12 cellular contexts compared by ENCODE assay signal in the genomic region with DNA sequence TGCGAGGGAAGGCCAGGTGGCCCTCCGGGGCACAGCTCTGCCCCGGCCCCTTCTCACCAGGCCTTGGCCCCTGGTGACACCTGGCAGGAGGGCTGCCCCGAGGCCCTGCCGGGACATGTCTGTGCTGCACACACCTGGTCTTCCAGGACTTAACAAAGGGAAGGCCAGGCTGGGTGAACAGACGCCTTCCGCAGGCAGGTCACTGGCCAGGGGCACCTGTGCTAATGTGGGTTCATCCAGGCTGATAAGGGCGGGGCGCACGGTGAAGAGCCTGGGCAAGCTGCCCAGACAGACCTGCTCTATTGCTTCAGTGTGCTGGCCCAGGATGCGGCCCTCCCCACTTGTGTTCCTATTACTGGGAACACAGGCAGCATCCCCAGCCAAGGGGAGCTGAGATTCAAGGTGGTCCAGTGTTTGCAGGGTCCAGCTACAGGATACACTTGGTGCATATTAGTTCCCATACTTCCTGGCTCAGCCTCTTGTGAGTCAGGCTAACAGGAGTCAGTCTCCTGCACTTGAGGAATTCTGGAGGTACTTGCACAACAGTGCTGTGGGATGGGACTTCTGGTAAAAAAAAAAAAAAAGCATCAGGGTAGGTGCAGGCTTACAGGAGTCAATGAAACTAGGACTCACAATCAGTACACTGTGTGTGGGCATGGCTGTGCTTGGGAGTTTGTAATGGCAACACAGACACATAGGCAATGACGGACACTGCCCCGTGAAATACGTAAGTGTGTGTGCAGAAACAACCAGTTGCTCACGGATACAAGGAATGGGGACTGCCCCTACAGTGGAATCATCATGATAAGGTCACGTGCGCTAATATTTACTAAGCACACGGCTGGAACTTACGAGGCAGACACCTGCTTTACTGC.
DNase-seq lines count a peak whose midpoint lies in the region; ATAC-seq and TF ChIP-seq lines count a peak whose summit lies in the region.
"Had no signal": no experiment of that assay in that cellular context is flagged by ENCODE, and none has a peak within 500 bp of the region (broad histone marks: within the 10 kb centered on the region; RNA-seq: fewer than 3 reads in every experiment).

No MANE protein-coding gene starts in this region.

- TF ChIP-seq CTCF in progenitor cell of endocrine pancreas (IDR thresholded peaks at IDR 0.05; ENCODE audit: unreplicated experiment) (no peak), smooth muscle cell (IDR thresholded peaks at IDR 0.05; ENCODE audit: borderline replicate concordance, insufficient read depth, poor library complexity, severe bottlenecking) (no peak), lower leg skin (IDR thresholded peaks at IDR 0.05) (no peak), brain microvascular endothelial cell (IDR thresholded peaks at IDR 0.05; ENCODE audit: low read depth, low read length, missing control alignments) (no peak)

- H3K4me3 Mint-ChIP-seq in progenitor cell of endocrine pancreas (ENCODE audit: low read depth), result no peak overlapping the region

- no peaks in the 10 kb centered on the region for H3F3A ChIP-seq in smooth muscle cell (ENCODE audit: low read depth)

- in situ Hi-C loops in brain microvascular endothelial cell (cut with HindIII; ENCODE audit: low pct_ligation_motif_present, low sequenced_read_pairs), result no loop called here

- H3K9ac ChIP-seq in duodenal mucosa (ENCODE audit: low read depth in 1 of 2, low read length in 2 of 2) (peak overlapping the region in 1 of 2 donors; percentile 12), smooth muscle cell (ENCODE audit: low read depth) (no peak overlapping the region)

- WGBS in smooth muscle cell (ENCODE audit: low lambda C conversion rate), result 97% methylated on average over 19 of the region's 19 CpGs
- WGBS in lower leg skin, 2 donors, result 77 to 79% methylated on average over 14 to 17 of the region's 19 CpGs

- H3K79me2 ChIP-seq in smooth muscle cell (ENCODE audit: low read depth), result no peaks in the 10 kb centered on the region

- H3K4me2 ChIP-seq in smooth muscle cell, result no peak overlapping the region

- TF ChIP-seq POLR2A in lower leg skin (IDR thresholded peaks at IDR 0.05), result no peak

- intact Hi-C loops in lower leg skin (cut with DNase I; ENCODE audit: low total_unique reads), result no loop called here

- H3K4me1 Mint-ChIP-seq in progenitor cell of endocrine pancreas (ENCODE audit: low read depth), result peaks cover 16% of the 10 kb centered on the region

- H3K27me3 Mint-ChIP-seq in progenitor cell of endocrine pancreas, result no peaks in the 10 kb centered on the region

- peaks cover 12 to 24% of the 10 kb centered on the region in 2 donors for H3K4me1 ChIP-seq in duodenal mucosa (ENCODE audit: control insufficient read depth in 1 of 2, insufficient read depth in 2 of 2, low read length in 2 of 2)
- H3K4me1 ChIP-seq in smooth muscle cell (ENCODE audit: low read depth), result no peaks in the 10 kb centered on the region

- H4K20me1 ChIP-seq in smooth muscle cell (ENCODE audit: low read depth), result no peaks in the 10 kb centered on the region

- peaks cover 11% of the 10 kb centered on the region for H3K36me3 Mint-ChIP-seq in progenitor cell of endocrine pancreas (ENCODE audit: insufficient read depth)

- DNase-seq in DMS53 treated with DMSO at 0.1 percent for 48 hours (lab: John Stamatoyannopoulos, UW; ENCODE audit: unreplicated experiment) (peak; percentile 98), NCI-H2196 treated with DMSO at 0.1 percent for 48 hours (lab: John Stamatoyannopoulos, UW; ENCODE audit: unreplicated experiment) (peak; percentile 92), progenitor cell of endocrine pancreas (ENCODE audit: low spot score, unreplicated experiment) (no peak), smooth muscle cell (lab: John Stamatoyannopoulos, UW; ENCODE audit: unreplicated experiment) (no peak), lower leg skin (ENCODE audit: low spot score in 2 of 2) (no peak), brain microvascular endothelial cell (no peak)
- DNase-seq: activated CD8-positive, alpha-beta memory T cell treated with anti-CD3 and anti-CD28 coated beads, Interleukin-2, amount 50 U/mL, for 4 hours; OCI-M1; stimulated activated CD4-positive, alpha-beta T cell treated with anti-CD3 and anti-CD28 coated beads, Interleukin-4, amount 100 ng/mL, for 4 hours; testis had no signal

- no peak for ATAC-seq in GM21390 (IDR thresholded peaks at IDR 0.05; ENCODE audit: unreplicated experiment)

- no peak overlapping the region for H2AFZ ChIP-seq in smooth muscle cell (ENCODE audit: low read depth)

- H3K9me3 ChIP-seq in duodenal mucosa (ENCODE audit: control insufficient read depth in 1 of 2, low read length in 2 of 2), result no peaks in the 10 kb centered on the region
- H3K9me3 ChIP-seq in smooth muscle cell (replicated peaks; ENCODE audit: low read depth), result no peaks in the 10 kb centered on the region
- H3K9me3 ChIP-seq: testis had no signal

- H3K36me3 ChIP-seq in duodenal mucosa (ENCODE audit: control insufficient read depth in 1 of 2, insufficient read depth in 2 of 2, low read length in 2 of 2) (peaks cover 22 to 63% of the 10 kb centered on the region in 2 donors), smooth muscle cell (ENCODE audit: low read depth) (no peaks in the 10 kb centered on the region), brain microvascular endothelial cell (replicated peaks) (no peaks in the 10 kb centered on the region)

- no peaks in the 10 kb centered on the region for H3K27me3 ChIP-seq in duodenal mucosa (ENCODE audit: control insufficient read depth in 1 of 2, insufficient read depth in 2 of 2, low read length in 2 of 2)
- H3K27me3 ChIP-seq in smooth muscle cell (ENCODE audit: low read depth), result no peaks in the 10 kb centered on the region
- H3K27me3 ChIP-seq in brain microvascular endothelial cell (replicated peaks), result no peaks in the 10 kb centered on the region
- H3K27me3 ChIP-seq: testis had no signal

- H3K27ac ChIP-seq in duodenal mucosa (ENCODE audit: low read depth, low read length) (peak overlapping the region; percentile 17), smooth muscle cell (ENCODE audit: low read depth) (no peak overlapping the region), brain microvascular endothelial cell (no peak overlapping the region)

- peak overlapping the region; percentile 15 for H3K27ac Mint-ChIP-seq in progenitor cell of endocrine pancreas

- no peaks in the 10 kb centered on the region for H3K9me3 Mint-ChIP-seq in progenitor cell of endocrine pancreas (ENCODE audit: low read depth)

- no peak overlapping the region for H3K4me3 ChIP-seq in duodenal mucosa (ENCODE audit: low read depth in 1 of 2, low read length in 2 of 2)
- H3K4me3 ChIP-seq in smooth muscle cell, result no peak overlapping the region
- no peak overlapping the region for H3K4me3 ChIP-seq in lower leg skin (ENCODE audit: low read depth, poor library complexity, severe bottlenecking)
- no peak overlapping the region for H3K4me3 ChIP-seq in brain microvascular endothelial cell (ENCODE audit: low read depth, low read length)
- H3K4me3 ChIP-seq: testis had no signal

Comparison
In these comparisons a context has a peak if more than half of its experiments do, and no peak if none do; other contexts are left out.
1. DNase-seq: peak in DMS53 treated with DMSO at 0.1 percent for 48 hours (single experiment) and NCI-H2196 treated with DMSO at 0.1 percent for 48 hours (single experiment); none in progenitor cell of endocrine pancreas (single experiment), smooth muscle cell (single experiment), lower leg skin (0 of 2) and brain microvascular endothelial cell (single experiment).